9 cellular contexts compared by ENCODE assay signal in genomic region chr10:70540089-70540788, GRCh38.
DNase-seq lines count a peak whose midpoint lies in the region; ATAC-seq and TF ChIP-seq lines count a peak whose summit lies in the region.
"Had no signal": no experiment of that assay in that cellular context is flagged by ENCODE, and none has a peak within 500 bp of the region (broad histone marks: within the 10 kb centered on the region; RNA-seq: fewer than 3 reads in every experiment).

No MANE protein-coding gene starts in this region.

- H3K4me3 Mint-ChIP-seq in chondrocyte (ENCODE audit: unreplicated experiment): no peak overlapping the region
- no peak overlapping the region for H3K4me3 Mint-ChIP-seq in naive thymus-derived CD4-positive, alpha-beta T cell
- H3K4me3 Mint-ChIP-seq: IgD-negative memory B cell had no signal

- peaks cover 10% of the 10 kb centered on the region; the same call in 1 of the 2 replicates for H3K4me1 ChIP-seq in OCI-LY3 (ENCODE audit: low read length)
- H3K4me1 ChIP-seq in naive thymus-derived CD4-positive, alpha-beta T cell (ENCODE audit: control insufficient read depth in 2 of 2, insufficient read depth in 2 of 2, low read length in 2 of 2): no peaks in the 10 kb centered on the region

- POLR2A ChIA-PET in naive thymus-derived CD4-positive, alpha-beta T cell (lab: Charles Lee): no interaction called here

- intact Hi-C loops in naive thymus-derived CD4-positive, alpha-beta T cell (cut with micrococcal nuclease): loop anchor here (1.0 to 10.0 kb wide), 2 partner anchors 79 to 155 kb away; partner anchors contain the start of gene LRRC20 (in 1 of the 2)

- H3K4me3 ChIP-seq in GM06990 (replicated peaks; ENCODE audit: low read depth, low read length) (no peak overlapping the region), OCI-LY3 (ENCODE audit: low read length) (no peak overlapping the region)
- H3K4me3 ChIP-seq in naive thymus-derived CD4-positive, alpha-beta T cell (ENCODE audit: low read length): no peak overlapping the region

- H3K4me2 ChIP-seq in OCI-LY3 (ENCODE audit: low read length): no peak overlapping the region

- no peaks in the 10 kb centered on the region for H3K9me3 ChIP-seq in OCI-LY3 (ENCODE audit: insufficient read depth, low read length)
- H3K9me3 ChIP-seq in naive thymus-derived CD4-positive, alpha-beta T cell (ENCODE audit: control insufficient read depth in 2 of 3, low read length in 3 of 3): no peaks in the 10 kb centered on the region

- no peak overlapping the region for H2AFZ ChIP-seq in OCI-LY3 (ENCODE audit: low read depth, low read length)

- H3K27me3 Mint-ChIP-seq in chondrocyte (ENCODE audit: low read depth): peaks cover 3% of the 10 kb centered on the region
- no peaks in the 10 kb centered on the region for H3K27me3 Mint-ChIP-seq in naive thymus-derived CD4-positive, alpha-beta T cell
- H3K27me3 Mint-ChIP-seq: IgD-negative memory B cell had no signal

- peaks cover 10% of the 10 kb centered on the region for H3K4me1 Mint-ChIP-seq in chondrocyte (ENCODE audit: low read depth)
- no peaks in the 10 kb centered on the region for H3K4me1 Mint-ChIP-seq in naive thymus-derived CD4-positive, alpha-beta T cell

- no peaks in the 10 kb centered on the region for H3K9me3 Mint-ChIP-seq in chondrocyte (ENCODE audit: low read depth)
- H3K9me3 Mint-ChIP-seq in naive thymus-derived CD4-positive, alpha-beta T cell: no peaks in the 10 kb centered on the region
- H3K9me3 Mint-ChIP-seq: IgD-negative memory B cell had no signal

- no peak overlapping the region for H3K9ac ChIP-seq in OCI-LY3 (ENCODE audit: low read length)

- H3K36me3 ChIP-seq in GM06990 (ENCODE audit: control insufficient read depth, insufficient read depth, low read length): no peaks in the 10 kb centered on the region
- H3K36me3 ChIP-seq in OCI-LY3 (replicated peaks; ENCODE audit: low read depth, low read length): peaks cover 3% of the 10 kb centered on the region
- H3K36me3 ChIP-seq in naive thymus-derived CD4-positive, alpha-beta T cell (ENCODE audit: control insufficient read depth in 2 of 3, insufficient read depth in 3 of 3, low read length in 3 of 3): no peaks in the 10 kb centered on the region

- DNase-seq in GM06990 (ENCODE audit: extremely low read depth, insufficient read length) (peak; percentile 32), chondrocyte (ENCODE audit: low spot score) (peak; percentile 77), NCI-H2227 (lab: John Stamatoyannopoulos, UW; ENCODE audit: unreplicated experiment) (no peak), T-helper 1 cell (no peak), NCI-H146 (lab: John Stamatoyannopoulos, UW) (no peak)
- peak in 3 of 9 donors; percentile 15 to 18 (median 17) for DNase-seq in naive thymus-derived CD4-positive, alpha-beta T cell

- H3K27me3 ChIP-seq in GM06990 (replicated peaks; ENCODE audit: control insufficient read depth, insufficient read depth, low read length): no peaks in the 10 kb centered on the region
- no peaks in the 10 kb centered on the region for H3K27me3 ChIP-seq in OCI-LY3 (ENCODE audit: low read depth, low read length)
- H3K27me3 ChIP-seq in naive thymus-derived CD4-positive, alpha-beta T cell (ENCODE audit: control insufficient read depth in 2 of 2, insufficient read depth in 2 of 2, low read length in 2 of 2): no peaks in the 10 kb centered on the region

- H4K20me1 ChIP-seq in OCI-LY3 (ENCODE audit: insufficient read depth, low read length): no peaks in the 10 kb centered on the region

- ATAC-seq in naive thymus-derived CD4-positive, alpha-beta T cell: peak; percentile 21
- ATAC-seq in HG02970 (IDR thresholded peaks at IDR 0.05; ENCODE audit: low FRiP score, unreplicated experiment): no peak

- no peaks in the 10 kb centered on the region for H3K36me3 Mint-ChIP-seq in chondrocyte (ENCODE audit: low read depth)
- H3K36me3 Mint-ChIP-seq in naive thymus-derived CD4-positive, alpha-beta T cell: no peaks in the 10 kb centered on the region
- H3K36me3 Mint-ChIP-seq: IgD-negative memory B cell had no signal

- TF ChIP-seq CTCF in GM06990 (IDR thresholded peaks at IDR 0.05; ENCODE audit: insufficient read depth, low read length, poor library complexity, severe bottlenecking) (peak; percentile 86), OCI-LY3 (IDR thresholded peaks at IDR 0.05; ENCODE audit: low read depth, low read length) (peak; percentile 67), chondrocyte (IDR thresholded peaks at IDR 0.05) (peak; percentile 82)

- CTCF ChIA-PET in naive thymus-derived CD4-positive, alpha-beta T cell (lab: Charles Lee): interaction anchor here (1.7 kb wide), 1 partner anchor 79 kb away, joined by 5 read pairs; no protein-coding TSS in a partner anchor

- no peaks in the 10 kb centered on the region for H3K79me2 ChIP-seq in OCI-LY3 (ENCODE audit: low read length)

- H3K27ac Mint-ChIP-seq in chondrocyte (ENCODE audit: unreplicated experiment): no peak overlapping the region
- H3K27ac Mint-ChIP-seq in naive thymus-derived CD4-positive, alpha-beta T cell: no peak overlapping the region

- no peak overlapping the region for H3K27ac ChIP-seq in OCI-LY3 (ENCODE audit: low read length)
- H3K27ac ChIP-seq in naive thymus-derived CD4-positive, alpha-beta T cell (ENCODE audit: low read depth, low read length): no peak overlapping the region

Comparison
In these comparisons a context has a peak if more than half of its experiments do, and no peak if none do; other contexts are left out.
1. DNase-seq: peak in GM06990 (single experiment) and chondrocyte (single experiment); none in NCI-H2227 (single experiment), T-helper 1 cell (0 of 5) and NCI-H146 (single experiment).
2. Peak in every context shown above with its lines, with median percentiles within 50 percentile points of each other: CTCF ChIP-seq.